ENCODE assay signal across 1 cellular context in genomic region chr4:169270810-169271691, GRCh38.
TF ChIP-seq lines count a peak whose summit lies in the region.

Gene SH3RF1, minus strand, starts transcription at chr4:169270956. Its CDS starts 1,744 bp downstream, at chr4:169269212.

TF ChIP-seq in liver, 16 proteins besides CTCF, POLR2A, EP300 and RAD21 (continued from another document):
- TF ChIP-seq ZBTB33 (IDR thresholded peaks at IDR 0.05): no peak
- TF ChIP-seq REST (IDR thresholded peaks at IDR 0.05): peak; percentile 10
